ENCODE assay signal across 17 cellular contexts in genomic region chr11:63532799-63533475, GRCh38. TPM values are rescaled to one million over a fixed set of nuclear protein-coding genes. Genes with fewer than 3 reads are reported as not detected.
A peak's percentile ranks its signal among the peaks of the same experiment; 100 is the strongest.
DNase-seq lines count a peak whose midpoint lies in the region; ATAC-seq lines count a peak whose summit lies in the region.
"Had no signal": no experiment of that assay in that cellular context is flagged by ENCODE, and none has a peak within 500 bp of the region (broad histone marks: within the 10 kb centered on the region; RNA-seq: fewer than 3 reads in every experiment).

No MANE protein-coding gene starts in this region.

- no peaks in the 10 kb centered on the region for H3K27me3 ChIP-seq in iPS-20b (ENCODE audit: insufficient read depth, low read length)
- H3K27me3 ChIP-seq: heart left ventricle, testis had no signal

- DNase-seq in NCI-H2171 treated with DMSO at 0.1 percent for 48 hours (lab: John Stamatoyannopoulos, UW), result peak; percentile 18
- DNase-seq in NCI-H2171 (lab: John Stamatoyannopoulos, UW), result no peak
- DNase-seq in T-helper 17 cell, result no peak
- DNase-seq in substantia nigra (lab: John Stamatoyannopoulos, UW), result peak in 5 of 49 donors; percentile 10 to 46 (median 28)
- no peak for DNase-seq in stimulated activated CD4-positive, alpha-beta T cell treated with anti-CD3 and anti-CD28 coated beads, Interleukin-1b, Interleukin-23, amount 100 ng/mL, for 48 hours
- DNase-seq: activated CD4-positive, alpha-beta memory T cell treated with anti-CD3 and anti-CD28 coated beads, Interleukin-2, amount 10 ng/mL, durations not matched to agents 7 days and 5 days; central memory CD4-positive, alpha-beta T cell; heart left ventricle; NCI-H1105 treated with DMSO at 0.1 percent for 48 hours; NCI-H524 treated with DMSO at 0.1 percent for 48 hours; testis had no signal

- peaks cover 53% of the 10 kb centered on the region for H3K4me1 Mint-ChIP-seq in T-helper 17 cell

- H3K36me3 ChIP-seq in iPS-20b (ENCODE audit: insufficient read depth, low read depth, low read length), result no peaks in the 10 kb centered on the region
- H3K36me3 ChIP-seq: heart left ventricle had no signal

- H3K9me3 ChIP-seq in T-helper 17 cell (ENCODE audit: control insufficient read depth, low read length, poor library complexity, severe bottlenecking) (no peaks in the 10 kb centered on the region), iPS-20b (ENCODE audit: insufficient read depth, low read depth, low read length) (no peaks in the 10 kb centered on the region)
- H3K9me3 ChIP-seq: heart left ventricle, testis had no signal

- no peak for ATAC-seq in T-helper 17 cell
- no peak for ATAC-seq in GM19395 (IDR thresholded peaks at IDR 0.05; ENCODE audit: unreplicated experiment)
- no peak for ATAC-seq in GM19328 (IDR thresholded peaks at IDR 0.05; ENCODE audit: unreplicated experiment)
- ATAC-seq: heart left ventricle, HepG2 had no signal

- no peaks in the 10 kb centered on the region for H3K36me3 Mint-ChIP-seq in T-helper 17 cell (ENCODE audit: low read depth)

- no peaks in the 10 kb centered on the region for H3K27me3 Mint-ChIP-seq in T-helper 17 cell
- H3K27me3 Mint-ChIP-seq: activated CD4-positive, alpha-beta memory T cell treated with anti-CD3 and anti-CD28 coated beads, Interleukin-2, amount 10 ng/mL, durations not matched to agents 7 days and 5 days had no signal

- peak overlapping the region; percentile 50 for H3K4me3 Mint-ChIP-seq in T-helper 17 cell

- H3K27ac Mint-ChIP-seq in T-helper 17 cell, result peak overlapping the region; percentile 95

- H3K9ac ChIP-seq in iPS-20b (ENCODE audit: low read depth, low read length), result 0 out of 2 replicates have a peak overlapping the region, but pooled peaks have one; percentile 14

- peak overlapping the region; percentile 46; the same call in 1 of the 2 replicates for H3K4me3 ChIP-seq in iPS-20b (ENCODE audit: low read length)
- H3K4me3 ChIP-seq: heart left ventricle, testis had no signal

- H3K27ac ChIP-seq in iPS-20b (ENCODE audit: low read length) (peak overlapping the region; percentile 13), substantia nigra (ENCODE audit: low read depth, low read length, poor library complexity, severe bottlenecking) (peak overlapping the region; percentile 69)
- H3K27ac ChIP-seq: epithelial cell of prostate, heart left ventricle, testis had no signal

- peaks cover 36% of the 10 kb centered on the region for H3K4me1 ChIP-seq in iPS-20b (ENCODE audit: insufficient read depth, low read length)

RNA-seq across cellular contexts. Expression of gene PLAAT4, which starts 3.7 kb away (rescaled TPM):
- total RNA-seq in T-helper 17 cell, result 100 to 1,000 TPM in 1 of 2 donors, 10 to 100 TPM in 1; 80.8 to 110 TPM

RNA-seq across cellular contexts. Expression of gene LGALS12, which starts 27.1 kb away (rescaled TPM):
- total RNA-seq in T-helper 17 cell, result 1 to 10 TPM in 1 of 2 donors, under 1 TPM in 1; 0.72 to 9.7 TPM
- total RNA-seq: A172; activated CD4-positive, alpha-beta memory T cell treated with anti-CD3 and anti-CD28 coated beads, Interleukin-2, amount 10 ng/mL, durations not matched to agents 7 days and 5 days; HepG2 had no signal

RNA-seq across cellular contexts. Expression of gene PLAAT2, which starts 30.2 kb away (rescaled TPM):
- under 1 TPM in 1 of 2 donors, not detected in 1; 0.63 TPM for total RNA-seq in T-helper 17 cell
- total RNA-seq: activated CD4-positive, alpha-beta memory T cell treated with anti-CD3 and anti-CD28 coated beads, Interleukin-2, amount 10 ng/mL, durations not matched to agents 7 days and 5 days; HepG2 had no signal

RNA-seq across cellular contexts. Expression of gene PLAAT5, which starts 42.0 kb away (rescaled TPM):
- under 1 TPM in 1 of 2 donors, not detected in 1; 0.60 TPM for total RNA-seq in T-helper 17 cell
- total RNA-seq: A172; activated CD4-positive, alpha-beta memory T cell treated with anti-CD3 and anti-CD28 coated beads, Interleukin-2, amount 10 ng/mL, durations not matched to agents 7 days and 5 days; HepG2 had no signal
